ENCODE assay signal across 29 cellular contexts in genomic region chr5:175365866-175366265, GRCh38.
"Had no signal": no experiment of that assay in that cellular context is flagged by ENCODE, and none has a peak within 500 bp of the region (broad histone marks: within the 10 kb centered on the region; RNA-seq: fewer than 3 reads in every experiment).

No MANE protein-coding gene starts in this region.

- FAIRE-seq: astrocyte, bronchial epithelial cell had no signal

- H3K27ac ChIP-seq: brain microvascular endothelial cell, esophagus muscularis mucosa, foreskin keratinocyte, gastrocnemius medialis, heart right ventricle, hepatocyte had no signal

- H3K4me1 ChIP-seq: esophagus muscularis mucosa, foreskin keratinocyte, gastrocnemius medialis, heart right ventricle had no signal

- H3K9me3 ChIP-seq: esophagus muscularis mucosa, gastrocnemius medialis had no signal

- H3K4me3 ChIP-seq: esophagus muscularis mucosa, gastrocnemius medialis, heart right ventricle, hepatocyte had no signal

- H3K4me2 ChIP-seq: hepatocyte had no signal

- ATAC-seq: activated CD4-positive, alpha-beta T cell treated with anti-CD3 and anti-CD28 coated beads for 36 hours; activated CD8-positive, alpha-beta memory T cell treated with anti-CD3 and anti-CD28 coated beads, Interleukin-2, amount 10 ng/mL, durations not matched to agents 7 days and 5 days; activated CD8-positive, alpha-beta T cell treated with anti-CD3 and anti-CD28 coated beads, Interleukin-2, amount 10 ng/mL, durations not matched to agents 7 days and 5 days; effector memory CD8-positive, alpha-beta T cell; foreskin keratinocyte; gastrocnemius medialis; heart right ventricle had no signal

- DNase-seq: activated CD4-positive, alpha-beta memory T cell treated with anti-CD3 and anti-CD28 coated beads for 36 hours; activated CD4-positive, alpha-beta T cell treated with anti-CD3 and anti-CD28 coated beads for 36 hours; activated CD4-positive, alpha-beta T cell treated with anti-CD3 and anti-CD28 coated beads, Interleukin-2, amount 10 ng/mL, durations not matched to agents 24 days and 14 days; activated CD4-positive, CD25-positive, alpha-beta regulatory T cell; activated CD4-positive, CD25-positive, alpha-beta regulatory T cell treated with anti-CD3 and anti-CD28 coated beads, Interleukin-2, amount 50 U/mL, for 72 hours; activated CD8-positive, alpha-beta memory T cell treated with anti-CD3 and anti-CD28 coated beads, Interleukin-2, amount 10 ng/mL, durations not matched to agents 7 days and 5 days; activated CD8-positive, alpha-beta memory T cell treated with anti-CD3 and anti-CD28 coated beads, Interleukin-2, amount 50 U/mL, for 4 hours; activated CD8-positive, alpha-beta T cell treated with anti-CD3 and anti-CD28 coated beads, Interleukin-2, amount 10 ng/mL, durations not matched to agents 7 days and 5 days; activated effector memory CD4-positive, alpha-beta T cell treated with anti-CD3 and anti-CD28 coated beads, Interleukin-2, amount 50 U/mL, for 16 hours; activated naive CD4-positive, alpha-beta T cell treated with anti-CD3 and anti-CD28 coated beads, Interleukin-2, amount 50 U/mL, for 16 hours; activated naive CD4-positive, alpha-beta T cell treated with Interleukin-2 at 50 U/mL for 16 hours; activated T-cell treated with anti-CD3 and anti-CD28 coated beads, Interleukin-2, amount 50 U/mL, for 1 hour; activated T-cell treated with anti-CD3 and anti-CD28 coated beads, Interleukin-2, amount 50 U/mL, for 48 hours; amniotic stem cell; anterior cingulate cortex; brain microvascular endothelial cell; cortex of kidney; dermis blood vessel endothelial cell; effector CD4-positive, alpha-beta T cell; effector memory CD8-positive, alpha-beta T cell; erythroblast; foreskin keratinocyte; gastrocnemius medialis; heart right ventricle; T-helper 2 cell had no signal
